ENCODE assay signal across 9 cellular contexts in genomic region chr7:143258830-143259229, GRCh38. TPM values are rescaled to one million over a fixed set of nuclear protein-coding genes. Genes with fewer than 3 reads are reported as not detected.
DNase-seq lines count a peak whose midpoint lies in the region; ATAC-seq and TF ChIP-seq lines count a peak whose summit lies in the region.
"Had no signal": no experiment of that assay in that cellular context is flagged by ENCODE, and none has a peak within 500 bp of the region (broad histone marks: within the 10 kb centered on the region; RNA-seq: fewer than 3 reads in every experiment).

No MANE protein-coding gene starts in this region.

- H3K36me3 ChIP-seq in CD8-positive, alpha-beta T cell (ENCODE audit: insufficient read depth, low read length): no peaks in the 10 kb centered on the region
- H3K36me3 ChIP-seq in adrenal gland (replicated peaks in 1 of 2) (no peaks in the 10 kb centered on the region), brain microvascular endothelial cell (replicated peaks) (no peaks in the 10 kb centered on the region)

- no peaks in the 10 kb centered on the region for H3K27me3 ChIP-seq in CD8-positive, alpha-beta T cell (ENCODE audit: insufficient read depth, low read length)
- H3K27me3 ChIP-seq in adrenal gland: no peaks in the 10 kb centered on the region
- H3K27me3 ChIP-seq in brain microvascular endothelial cell (replicated peaks): no peaks in the 10 kb centered on the region

- peaks cover 6% of the 10 kb centered on the region for H3K9me3 Mint-ChIP-seq in CD8-positive, alpha-beta T cell

- in situ Hi-C loops in brain microvascular endothelial cell (cut with HindIII; ENCODE audit: low pct_ligation_motif_present, low sequenced_read_pairs): no loop called here

- no peak overlapping the region for H3K27ac ChIP-seq in CD8-positive, alpha-beta T cell (ENCODE audit: low read depth, low read length)
- H3K27ac ChIP-seq in adrenal gland: peak overlapping the region in 1 of 5 donors; percentile 1
- H3K27ac ChIP-seq in brain microvascular endothelial cell: no peak overlapping the region

- DNase-seq in CD8-positive, alpha-beta T cell: no peak
- DNase-seq in erythroblast (lab: John Stamatoyannopoulos, UW): peak; percentile 56 to 57
- no peak for DNase-seq in adrenal gland
- no peak for DNase-seq in brain microvascular endothelial cell
- DNase-seq in SW480 (ENCODE audit: low spot score): no peak

- peak overlapping the region; percentile 72 for H3K4me3 Mint-ChIP-seq in CD8-positive, alpha-beta T cell

- peak; percentile 12 for ATAC-seq in CD8-positive, alpha-beta T cell
- ATAC-seq in GM21367 (IDR thresholded peaks at IDR 0.05; ENCODE audit: unreplicated experiment) (peak; percentile 43), HG03520 (IDR thresholded peaks at IDR 0.05; ENCODE audit: unreplicated experiment) (peak; percentile 38), HG03095 (IDR thresholded peaks at IDR 0.05; ENCODE audit: unreplicated experiment) (no peak)

- TF ChIP-seq POLR2A in erythroblast (IDR thresholded peaks at IDR 0.05; ENCODE audit: low read length) (no peak), adrenal gland (IDR thresholded peaks at IDR 0.05) (no peak)

- TF ChIP-seq CTCF in CD8-positive, alpha-beta T cell (IDR thresholded peaks at IDR 0.05): no peak
- no peak for TF ChIP-seq CTCF in adrenal gland (IDR thresholded peaks at IDR 0.05)
- TF ChIP-seq CTCF in brain microvascular endothelial cell (IDR thresholded peaks at IDR 0.05; ENCODE audit: low read depth, low read length, missing control alignments): no peak

- H3K4me1 ChIP-seq in CD8-positive, alpha-beta T cell (ENCODE audit: insufficient read depth, low read length): peaks cover 25% of the 10 kb centered on the region
- peaks cover 0 to under 1% of the 10 kb centered on the region in 2 donors for H3K4me1 ChIP-seq in adrenal gland (replicated peaks in 1 of 2)

- no peaks in the 10 kb centered on the region for H3K9me3 ChIP-seq in CD8-positive, alpha-beta T cell (ENCODE audit: low read length)
- no peaks in the 10 kb centered on the region for H3K9me3 ChIP-seq in adrenal gland (replicated peaks in 1 of 3)

- H3K36me3 Mint-ChIP-seq in CD8-positive, alpha-beta T cell: peaks cover 10% of the 10 kb centered on the region

- intact Hi-C loops in CD8-positive, alpha-beta T cell (cut with DNase I, micrococcal nuclease): loop anchor here in 1 of 2 experiments (1.0 kb wide), 1 partner anchor 8 kb away; no protein-coding TSS in a partner anchor
- intact Hi-C loops in adrenal gland (cut with DNase I): no loop called here

- WGBS in adrenal gland, 4 donors: 22 to 31% (median 24%) methylated on average over 2 of the region's 2 CpGs

- CTCF ChIA-PET in CD8-positive, alpha-beta T cell (lab: Charles Lee): interaction anchor here (0.7 to 3.2 kb wide), 7 partner anchors 9 to 406 kb away, joined by 3 to 17 read pairs (median 3); no protein-coding TSS in a partner anchor

- H3K4me3 ChIP-seq in CD8-positive, alpha-beta T cell (ENCODE audit: low read depth, low read length): no peak overlapping the region
- H3K4me3 ChIP-seq in adrenal gland (no peak overlapping the region), brain microvascular endothelial cell (ENCODE audit: low read depth, low read length) (no peak overlapping the region)

- no peaks in the 10 kb centered on the region for H3K27me3 Mint-ChIP-seq in CD8-positive, alpha-beta T cell (ENCODE audit: low read depth)

- POLR2A ChIA-PET in CD8-positive, alpha-beta T cell (lab: Charles Lee): interaction anchor here (0.7 to 1.6 kb wide), 6 partner anchors 9 to 462 kb away, joined by 3 to 6 read pairs (median 4); partner anchors contain the start of gene CASP2

- H3K4me1 Mint-ChIP-seq in CD8-positive, alpha-beta T cell (ENCODE audit: low read depth): peaks cover 63% of the 10 kb centered on the region

- H3K27ac Mint-ChIP-seq in CD8-positive, alpha-beta T cell: peak overlapping the region; percentile 90

RNA-seq across cellular contexts. Expression of gene GSTK1, which starts 4.4 kb away (rescaled TPM):
- 100 to 1,000 TPM; 200 to 208 TPM for total RNA-seq in CD8-positive, alpha-beta T cell
- 100 to 1,000 TPM; 155 to 300 (median 202) TPM for total RNA-seq in adrenal gland
- 100 to 1,000 TPM; 173 to 240 (median 229) TPM for polyA plus RNA-seq in adrenal gland

RNA-seq across cellular contexts. Expression of gene TMEM139, which starts 25.9 kb away (rescaled TPM):
- total RNA-seq in CD8-positive, alpha-beta T cell: under 1 TPM in 1 of 2 experiments, not detected in 1; 0.24 TPM
- 1 to 10 TPM in 6 of 8 donors, under 1 TPM in 2; 0.54 to 4.8 (median 1.9) TPM for total RNA-seq in adrenal gland
- 1 to 10 TPM; 1.9 to 7.5 (median 3.9) TPM for polyA plus RNA-seq in adrenal gland

RNA-seq across cellular contexts. Expression of gene CASP2, which starts 29.3 kb away (rescaled TPM):
- 10 to 100 TPM; 16.0 to 19.1 TPM for total RNA-seq in CD8-positive, alpha-beta T cell
- total RNA-seq in adrenal gland: 10 to 100 TPM in 6 of 8 donors, 1 to 10 TPM in 2; 8.9 to 25.4 (median 14.3) TPM
- 10 to 100 TPM in 1 of 3 donors, 1 to 10 TPM in 2; 4.6 to 16.1 (median 5.3) TPM for polyA plus RNA-seq in adrenal gland

RNA-seq across cellular contexts. Expression of gene TAS2R40, which starts 37.0 kb away (rescaled TPM):
- not detected for total RNA-seq in CD8-positive, alpha-beta T cell
- not detected for total RNA-seq in adrenal gland
- not detected for polyA plus RNA-seq in adrenal gland
- polyA plus RNA-seq: esophagus had no signal

RNA-seq across cellular contexts. Expression of gene CLCN1, which starts 57.1 kb away (rescaled TPM):
- total RNA-seq in CD8-positive, alpha-beta T cell: not detected
- total RNA-seq in adrenal gland: under 1 TPM in 1 of 8 donors, not detected in 7; 0.18 TPM
- under 1 TPM in 2 of 3 donors, not detected in 1; 0.07 to 0.32 TPM for polyA plus RNA-seq in adrenal gland

Comparison
In these comparisons a context has a peak if more than half of its experiments do, and no peak if none do; other contexts are left out.
1. DNase-seq: peak in erythroblast (2 of 2); none in CD8-positive, alpha-beta T cell (0 of 7), adrenal gland (0 of 7), brain microvascular endothelial cell (single experiment) and SW480 (single experiment).